Comparison of ENCODE assay signal across 8 cellular contexts in the genomic region with DNA sequence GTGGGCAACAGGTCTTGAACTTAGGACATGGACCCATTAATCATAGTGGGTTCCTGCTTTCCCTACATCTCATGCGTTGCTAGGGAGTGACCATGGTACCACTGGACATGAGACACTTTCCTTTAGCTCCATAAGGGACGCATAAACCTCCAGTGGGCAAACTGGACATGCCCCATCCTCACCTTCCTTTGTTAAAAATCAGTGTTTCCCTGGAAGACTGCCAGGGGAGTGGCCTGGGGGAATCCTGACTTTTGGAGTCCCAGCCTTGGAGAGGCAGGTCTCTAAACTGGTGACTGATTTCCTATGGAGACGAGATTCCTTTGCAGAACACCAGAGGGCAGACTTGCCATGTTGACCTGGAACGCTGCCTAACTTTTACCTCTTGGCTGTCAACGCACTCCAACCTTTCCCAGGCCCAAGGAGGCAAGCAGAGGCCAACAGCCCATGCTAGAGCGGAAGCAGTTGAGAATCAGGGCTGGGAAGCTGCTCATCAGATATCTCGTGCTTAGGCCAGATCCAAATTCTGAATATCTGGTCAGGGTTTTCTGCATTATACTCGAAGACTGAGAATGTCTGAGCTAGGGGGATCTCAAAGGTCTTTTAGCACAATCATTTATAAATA. TPM values are rescaled to one million over a fixed set of nuclear protein-coding genes. Genes with fewer than 3 reads are reported as not detected.
A peak's percentile ranks its signal among the peaks of the same experiment; 100 is the strongest.
DNase-seq lines count a peak whose midpoint lies in the region; ATAC-seq and TF ChIP-seq lines count a peak whose summit lies in the region.

No MANE protein-coding gene starts in this region.

- H3K36me3 ChIP-seq in lower lobe of right lung: no peaks in the 10 kb centered on the region

- H3K4me1 ChIP-seq in lower lobe of right lung: peaks cover 8% of the 10 kb centered on the region

- peak; percentile 86 for TF ChIP-seq CTCF in lower lobe of right lung (IDR thresholded peaks at IDR 0.05)

- H3K27me3 ChIP-seq in lower lobe of right lung (ENCODE audit: low read depth): no peaks in the 10 kb centered on the region

- peak; percentile 60 for DNase-seq in DMS79 treated with DMSO at 0.1 percent for 48 hours (lab: John Stamatoyannopoulos, UW)
- peak; percentile 83 for DNase-seq in HEK293T (ENCODE audit: extremely low spot score)
- DNase-seq in NCI-H2227 treated with DMSO at 0.1 percent for 48 hours (lab: John Stamatoyannopoulos, UW): peak; percentile 47
- DNase-seq in activated CD4-positive, alpha-beta T cell treated with anti-CD3 and anti-CD28 coated beads for 4 hours: peak; percentile 52 to 63
- peak; percentile 84 for DNase-seq in dermis blood vessel endothelial cell
- peak; percentile 67 for DNase-seq in lower lobe of right lung
- DNase-seq in stimulated activated CD8-positive, alpha-beta memory T cell treated with anti-CD3 and anti-CD28 coated beads, Interleukin-4, amount 100 ng/mL, for 48 hours: peak; percentile 69

- intact Hi-C loops in lower lobe of right lung (cut with DNase I): no loop called here

- no peak overlapping the region for H3K4me3 ChIP-seq in lower lobe of right lung

- POLR2A ChIA-PET in HEK293T (lab: Yijun Ruan, JAX): interaction anchor here (0.7 to 1.0 kb wide), 2 partner anchors 99 to 102 kb away, joined by 4 to 5 read pairs; no protein-coding TSS in a partner anchor

- H3K9me3 ChIP-seq in lower lobe of right lung: no peaks in the 10 kb centered on the region

- CTCF ChIA-PET in HEK293T (lab: Yijun Ruan, JAX): interaction anchor here (0.7 to 6.0 kb wide), 9 partner anchors 11 to 102 kb away, joined by 3 to 87 read pairs (median 5); a partner anchor contains a TSS

- H3K27ac ChIP-seq in lower lobe of right lung: no peak overlapping the region

- peak; percentile 74 to 81 for ATAC-seq in lower lobe of right lung
- no peak for ATAC-seq in HG02938 (IDR thresholded peaks at IDR 0.05; ENCODE audit: unreplicated experiment)

TF ChIP-seq in HEK293T, 16 proteins besides CTCF, POLR2A, EP300 and RAD21:
- TF ChIP-seq LEF1 (IDR thresholded peaks at IDR 0.05; ENCODE audit: borderline replicate concordance) (no peak), CTBP1 (IDR thresholded peaks at IDR 0.05; ENCODE audit: borderline replicate concordance) (no peak), ZNF384 (IDR thresholded peaks at IDR 0.05) (no peak), L3MBTL2 (conservative IDR thresholded peaks at IDR 0.05) (no peak)

RNA-seq across cellular contexts. Expression of a gene that starts 2.6 kb away (rescaled TPM):
- total RNA-seq in dermis blood vessel endothelial cell (not detected in 2 replicates), lower lobe of right lung (not detected)

RNA-seq across cellular contexts. Expression of a gene that starts 36.4 kb away (rescaled TPM):
- 9.2 and 15.1 TPM in 2 replicates for total RNA-seq in dermis blood vessel endothelial cell
- total RNA-seq in lower lobe of right lung: 55.1 TPM
